13 cellular contexts compared by ENCODE assay signal in the genomic region with DNA sequence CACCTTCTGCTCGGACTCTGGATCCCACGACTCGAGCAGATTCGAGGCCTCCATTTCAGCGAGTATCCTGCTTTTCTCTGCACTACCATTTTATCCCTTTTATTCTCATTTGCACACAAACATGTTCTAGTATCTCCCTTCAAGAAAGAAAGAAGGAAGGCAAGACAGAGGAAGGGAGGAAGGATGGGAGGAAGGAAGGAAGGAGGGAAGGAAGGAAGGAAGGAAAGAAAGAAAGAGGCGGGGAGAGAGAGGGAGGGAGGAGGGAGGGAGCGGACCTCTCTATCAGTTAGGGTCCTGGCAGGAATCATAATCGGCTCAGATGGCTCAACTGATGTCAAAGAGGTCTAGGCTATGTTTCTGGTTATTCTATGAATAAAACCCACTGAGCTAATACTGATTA. TPM values are rescaled to one million over a fixed set of nuclear protein-coding genes. Genes with fewer than 3 reads are reported as not detected.
A peak's percentile ranks its signal among the peaks of the same experiment; 100 is the strongest.
DNase-seq lines count a peak whose midpoint lies in the region; ATAC-seq and TF ChIP-seq lines count a peak whose summit lies in the region.
"Had no signal": no experiment of that assay in that cellular context is flagged by ENCODE, and none has a peak within 500 bp of the region (broad histone marks: within the 10 kb centered on the region; RNA-seq: fewer than 3 reads in every experiment).

No MANE protein-coding gene starts in this region.

- H2AFZ ChIP-seq in ACC112 (ENCODE audit: low read length, unreplicated experiment) (no peak overlapping the region), PC-3 (ENCODE audit: low read length) (no peak overlapping the region)
- H2AFZ ChIP-seq: GM23338 had no signal

- H3K27me3 Mint-ChIP-seq in natural killer cell (ENCODE audit: low read depth in 2 of 2), result peaks cover 0 to 3% of the 10 kb centered on the region in 2 donors
- peaks cover 13% of the 10 kb centered on the region for H3K27me3 Mint-ChIP-seq in activated CD8-positive, alpha-beta memory T cell treated with anti-CD3 and anti-CD28 coated beads, Interleukin-2, amount 10 ng/mL, durations not matched to agents 7 days and 5 days
- H3K27me3 Mint-ChIP-seq: CD4-positive, CD25-positive, alpha-beta regulatory T cell had no signal

- ATAC-seq in PC-3, result no peak
- no peak for ATAC-seq in natural killer cell
- no peak for ATAC-seq in activated CD8-positive, alpha-beta memory T cell treated with anti-CD3 and anti-CD28 coated beads, Interleukin-2, amount 10 ng/mL, durations not matched to agents 7 days and 5 days
- ATAC-seq: GM23338 had no signal

- no peaks in the 10 kb centered on the region for H4K20me1 ChIP-seq in PC-3 (ENCODE audit: low read length)
- H4K20me1 ChIP-seq: BLaER1 treated with 17β-estradiol and CSF1 and Interleukin-3, amounts not matched to agents 10 nM and 100 nM had no signal

- H3K36me3 ChIP-seq in ACC112 (ENCODE audit: insufficient read depth, low read length) (no peaks in the 10 kb centered on the region), PC-3 (ENCODE audit: low read depth, low read length) (no peaks in the 10 kb centered on the region), brain microvascular endothelial cell (replicated peaks) (no peaks in the 10 kb centered on the region)
- H3K36me3 ChIP-seq: BLaER1 treated with 17β-estradiol and CSF1 and Interleukin-3, amounts not matched to agents 10 nM and 100 nM had no signal

- DNase-seq in PC-3 (no peak), brain microvascular endothelial cell (no peak), posterior vena cava (ENCODE audit: low spot score) (peak; percentile 3), natural killer cell (no peak), cortex of kidney (lab: John Stamatoyannopoulos, UW) (no peak), NCI-H82 (lab: John Stamatoyannopoulos, UW) (no peak)
- no peak for DNase-seq in activated CD8-positive, alpha-beta memory T cell treated with anti-CD3 and anti-CD28 coated beads, Interleukin-2, amount 10 ng/mL, durations not matched to agents 7 days and 5 days
- DNase-seq: CD4-positive, CD25-positive, alpha-beta regulatory T cell; H7 had no signal

- no peaks in the 10 kb centered on the region for H3K36me3 Mint-ChIP-seq in natural killer cell
- H3K36me3 Mint-ChIP-seq in activated CD8-positive, alpha-beta memory T cell treated with anti-CD3 and anti-CD28 coated beads, Interleukin-2, amount 10 ng/mL, durations not matched to agents 7 days and 5 days, result no peaks in the 10 kb centered on the region
- H3K36me3 Mint-ChIP-seq: CD4-positive, CD25-positive, alpha-beta regulatory T cell had no signal

- no peaks in the 10 kb centered on the region for H3K9me3 Mint-ChIP-seq in natural killer cell
- no peaks in the 10 kb centered on the region for H3K9me3 Mint-ChIP-seq in activated CD8-positive, alpha-beta memory T cell treated with anti-CD3 and anti-CD28 coated beads, Interleukin-2, amount 10 ng/mL, durations not matched to agents 7 days and 5 days (ENCODE audit: low read depth)
- H3K9me3 Mint-ChIP-seq: CD4-positive, CD25-positive, alpha-beta regulatory T cell; GM23338 had no signal

- POLR2A ChIA-PET in PC-3 (lab: Charles Lee; ENCODE audit: unreplicated experiment), result no interaction called here

- no TSS peak for BruUV-seq in PC-3 (replicated peaks; lab: Mats Ljungman, UMichigan)

- H3K4me1 Mint-ChIP-seq in natural killer cell, result no peaks in the 10 kb centered on the region
- no peaks in the 10 kb centered on the region for H3K4me1 Mint-ChIP-seq in activated CD8-positive, alpha-beta memory T cell treated with anti-CD3 and anti-CD28 coated beads, Interleukin-2, amount 10 ng/mL, durations not matched to agents 7 days and 5 days
- H3K4me1 Mint-ChIP-seq: CD4-positive, CD25-positive, alpha-beta regulatory T cell; GM23338 had no signal

- H3K9ac ChIP-seq in PC-3 (ENCODE audit: low read length), result no peak overlapping the region
- H3K9ac ChIP-seq: BLaER1 treated with 17β-estradiol and CSF1 and Interleukin-3, amounts not matched to agents 10 nM and 100 nM had no signal

- H3K4me3 Mint-ChIP-seq in natural killer cell, result no peak overlapping the region
- no peak overlapping the region for H3K4me3 Mint-ChIP-seq in activated CD8-positive, alpha-beta memory T cell treated with anti-CD3 and anti-CD28 coated beads, Interleukin-2, amount 10 ng/mL, durations not matched to agents 7 days and 5 days
- H3K4me3 Mint-ChIP-seq: CD4-positive, CD25-positive, alpha-beta regulatory T cell; GM23338 had no signal

- H3F3A ChIP-seq in PC-3 (ENCODE audit: low read length, unreplicated experiment), result no peaks in the 10 kb centered on the region

- H3K27ac ChIP-seq in ACC112 (ENCODE audit: low read depth, low read length), result peak overlapping the region; percentile 62
- peak overlapping the region; percentile 95 for H3K27ac ChIP-seq in PC-3 (ENCODE audit: low read length)
- peak overlapping the region; percentile 84 for H3K27ac ChIP-seq in brain microvascular endothelial cell
- H3K27ac ChIP-seq: 22Rv1; BLaER1 treated with 17β-estradiol and CSF1 and Interleukin-3, amounts not matched to agents 10 nM and 100 nM had no signal

- H3K4me3 ChIP-seq in ACC112 (ENCODE audit: low read depth, low read length), result no peak overlapping the region
- H3K4me3 ChIP-seq in PC-3 (ENCODE audit: low read length), result no peak overlapping the region
- H3K4me3 ChIP-seq in brain microvascular endothelial cell (ENCODE audit: low read depth, low read length), result no peak overlapping the region
- H3K4me3 ChIP-seq: BLaER1 treated with 17β-estradiol and CSF1 and Interleukin-3, amounts not matched to agents 10 nM and 100 nM; GM23338 had no signal

- peaks cover 24% of the 10 kb centered on the region for H3K4me1 ChIP-seq in ACC112 (ENCODE audit: control insufficient read depth, insufficient read depth, low read length, unreplicated experiment)
- H3K4me1 ChIP-seq in PC-3 (ENCODE audit: insufficient read depth, low read length), result peaks cover 24% of the 10 kb centered on the region

- CTCF ChIA-PET in PC-3 (lab: Charles Lee), result no interaction called here
- CTCF ChIA-PET in activated CD8-positive, alpha-beta memory T cell treated with anti-CD3 and anti-CD28 coated beads, Interleukin-2, amount 10 ng/mL, durations not matched to agents 7 days and 5 days (lab: Charles Lee), result no interaction called here

- in situ Hi-C loops in brain microvascular endothelial cell (cut with HindIII; ENCODE audit: low pct_ligation_motif_present, low sequenced_read_pairs), result loop anchor here (25.0 kb wide), 1 partner anchor 91 kb away; no protein-coding TSS in a partner anchor

- H3K27ac Mint-ChIP-seq in natural killer cell, result no peak overlapping the region
- no peak overlapping the region for H3K27ac Mint-ChIP-seq in activated CD8-positive, alpha-beta memory T cell treated with anti-CD3 and anti-CD28 coated beads, Interleukin-2, amount 10 ng/mL, durations not matched to agents 7 days and 5 days
- H3K27ac Mint-ChIP-seq: CD4-positive, CD25-positive, alpha-beta regulatory T cell; GM23338 had no signal

- H3K9me2 ChIP-seq in PC-3 (replicated peaks; ENCODE audit: low read length), result no peaks in the 10 kb centered on the region

- peak overlapping the region; percentile 21 for H3K4me2 ChIP-seq in PC-3 (ENCODE audit: low read length)
- H3K4me2 ChIP-seq: BLaER1 treated with 17β-estradiol and CSF1 and Interleukin-3, amounts not matched to agents 10 nM and 100 nM; GM23338 had no signal

- no peaks in the 10 kb centered on the region for H3K9me3 ChIP-seq in PC-3 (ENCODE audit: low read length)
- H3K9me3 ChIP-seq: BLaER1 treated with 17β-estradiol and CSF1 and Interleukin-3, amounts not matched to agents 10 nM and 100 nM had no signal

- TF ChIP-seq CTCF in PC-3 (conservative IDR thresholded peaks at IDR 0.05; ENCODE audit: low read depth, low read length) (no peak), brain microvascular endothelial cell (IDR thresholded peaks at IDR 0.05; ENCODE audit: low read depth, low read length, missing control alignments) (no peak), natural killer cell (IDR thresholded peaks at IDR 0.05) (no peak)

- no peaks in the 10 kb centered on the region for H3K27me3 ChIP-seq in ACC112 (ENCODE audit: insufficient read depth, low read length)
- H3K27me3 ChIP-seq in PC-3 (ENCODE audit: low read length), result no peaks in the 10 kb centered on the region
- H3K27me3 ChIP-seq in brain microvascular endothelial cell (replicated peaks), result no peaks in the 10 kb centered on the region
- H3K27me3 ChIP-seq: BLaER1 treated with 17β-estradiol and CSF1 and Interleukin-3, amounts not matched to agents 10 nM and 100 nM had no signal

- no peaks in the 10 kb centered on the region for H3K79me2 ChIP-seq in ACC112 (ENCODE audit: control insufficient read depth, insufficient read depth, low read length, unreplicated experiment)
- H3K79me2 ChIP-seq in PC-3 (ENCODE audit: low read length), result no peaks in the 10 kb centered on the region

- intact Hi-C loops in PC-3 (cut with micrococcal nuclease) (no loop called here), posterior vena cava (cut with DNase I) (no loop called here), natural killer cell (cut with micrococcal nuclease) (no loop called here)

RNA-seq across cellular contexts. Expression of a gene that starts 10.3 kb away (rescaled TPM):
- 1.0 and 5.8 TPM in 2 replicates for total RNA-seq in PC-3 (2014; rRNA removed)
- 10 to 100 TPM; 30.3 to 35.5 TPM for total RNA-seq in posterior vena cava
- 10 to 100 TPM; 46.4 to 63.1 (median 59.2) TPM for total RNA-seq in natural killer cell
- 10 to 100 TPM; 56.6 to 70.4 TPM for total RNA-seq in activated CD8-positive, alpha-beta memory T cell treated with anti-CD3 and anti-CD28 coated beads, Interleukin-2, amount 10 ng/mL, durations not matched to agents 7 days and 5 days
